In genomic region chr17:45131616-45132301, GRCh38 we compare ENCODE assay signal across 8 cellular contexts. TPM values are rescaled to one million over a fixed set of nuclear protein-coding genes. Genes with fewer than 3 reads are reported as not detected.
DNase-seq lines count a peak whose midpoint lies in the region; ATAC-seq and TF ChIP-seq lines count a peak whose summit lies in the region.

No MANE protein-coding gene starts in this region.

- H3K36me3 Mint-ChIP-seq in CD4-positive, alpha-beta T cell (ENCODE audit: low read depth) = peaks cover 6% of the 10 kb centered on the region
- H3K36me3 Mint-ChIP-seq in endodermal cell (ENCODE audit: low read depth) = no peaks in the 10 kb centered on the region

- peaks cover 21% of the 10 kb centered on the region for H3K4me1 Mint-ChIP-seq in CD4-positive, alpha-beta T cell (ENCODE audit: low read depth)
- peaks cover 23% of the 10 kb centered on the region for H3K4me1 Mint-ChIP-seq in endodermal cell

- peaks cover 39% of the 10 kb centered on the region for H3K4me1 ChIP-seq in HUES6 (ENCODE audit: control insufficient read depth, insufficient read depth, low read length)
- H3K4me1 ChIP-seq in endodermal cell (ENCODE audit: control insufficient read depth, insufficient read depth, low read length) = peaks cover 11% of the 10 kb centered on the region
- peaks cover 55% of the 10 kb centered on the region for H3K4me1 ChIP-seq in muscle layer of colon (ENCODE audit: insufficient read depth, low read length)
- H3K4me1 ChIP-seq in tibial nerve = peaks cover 0 to 69% (median 33%) of the 10 kb centered on the region in 4 donors

- H3K9me3 Mint-ChIP-seq in CD4-positive, alpha-beta T cell = no peaks in the 10 kb centered on the region
- no peaks in the 10 kb centered on the region for H3K9me3 Mint-ChIP-seq in endodermal cell

- intact Hi-C loops in CD4-positive, alpha-beta T cell (cut with DNase I, micrococcal nuclease) = loop anchor here in 1 of 2 experiments (1.0 to 5.0 kb wide), 3 partner anchors 80 to 357 kb away; partner anchors contain the start of gene DCAKD

- no peaks in the 10 kb centered on the region for H3K9me3 ChIP-seq in CD4-positive, alpha-beta T cell (ENCODE audit: control insufficient read depth, low read length)
- H3K9me3 ChIP-seq in HUES6 (ENCODE audit: control insufficient read depth, insufficient read depth, low read depth, low read length) (no peaks in the 10 kb centered on the region), endodermal cell (ENCODE audit: control insufficient read depth, low read length) (no peaks in the 10 kb centered on the region), muscle layer of colon (ENCODE audit: low read length) (no peaks in the 10 kb centered on the region), tibial nerve (no peaks in the 10 kb centered on the region)

- DNase-seq in CD4-positive, alpha-beta T cell = peak in 9 of 10 experiments; percentile 30 to 66 (median 40)
- peak; percentile 48 for DNase-seq in activated CD4-positive, alpha-beta T cell treated with anti-CD3 and anti-CD28 coated beads, Interleukin-2, amount 50 U/mL, for 1 hour
- DNase-seq in endodermal cell = peak; percentile 95
- DNase-seq in tibial nerve (ENCODE audit: low spot score in 2 of 2) = no peak
- no peak for DNase-seq in SIG-M5 (lab: John Stamatoyannopoulos, UW)

- WGBS in endodermal cell (ENCODE audit: insufficient coverage in 1 of 2, insufficient read length in 1 of 2), 2 experiments = 20 to 23% methylated on average over 16 to 43 of the region's 43 CpGs
- 2 to 4% methylated on average over 7 to 30 of the region's 43 CpGs for WGBS in tibial nerve, 2 donors

- H3K4me3 Mint-ChIP-seq in CD4-positive, alpha-beta T cell = peak overlapping the region; percentile 76
- H3K4me3 Mint-ChIP-seq in endodermal cell = peak overlapping the region; percentile 67

- peak; percentile 88 for TF ChIP-seq CTCF in CD4-positive, alpha-beta T cell (IDR thresholded peaks at IDR 0.05)
- peak; percentile 99 for TF ChIP-seq CTCF in endodermal cell (conservative IDR thresholded peaks at IDR 0.05)
- peak; percentile 83 to 98 (median 95) for TF ChIP-seq CTCF in tibial nerve (IDR thresholded peaks at IDR 0.05)

- peak overlapping the region; percentile 4 for H3K27ac Mint-ChIP-seq in CD4-positive, alpha-beta T cell
- H3K27ac Mint-ChIP-seq in endodermal cell = no peak overlapping the region

- H3K4me3 ChIP-seq in HUES6 (ENCODE audit: low read depth, low read length) (peak overlapping the region; percentile 87), endodermal cell (ENCODE audit: low read length) (peak overlapping the region; percentile 75), muscle layer of colon (ENCODE audit: low read depth in 1 of 2, low read length in 2 of 2) (peak overlapping the region; percentile 64 to 95), tibial nerve (peak overlapping the region; percentile 74 to 98 (median 85))

- H3K36me3 ChIP-seq in HUES6 (ENCODE audit: control insufficient read depth, insufficient read depth, low read length) (no peaks in the 10 kb centered on the region), endodermal cell (ENCODE audit: control insufficient read depth, insufficient read depth, low read length) (no peaks in the 10 kb centered on the region), muscle layer of colon (ENCODE audit: insufficient read depth, low read length) (no peaks in the 10 kb centered on the region), tibial nerve (no peaks in the 10 kb centered on the region)

- H3K27ac ChIP-seq in CD4-positive, alpha-beta T cell (ENCODE audit: low read depth, low read length) = no peak overlapping the region
- H3K27ac ChIP-seq in HUES6 (ENCODE audit: low read depth, low read length) = no peak overlapping the region
- no peak overlapping the region for H3K27ac ChIP-seq in endodermal cell (ENCODE audit: low read depth, low read length)
- peak overlapping the region; percentile 81 for H3K27ac ChIP-seq in muscle layer of colon (ENCODE audit: low read depth, low read length)
- peak overlapping the region; percentile 95 to 100 (median 99) for H3K27ac ChIP-seq in tibial nerve

- H3K27me3 ChIP-seq in CD4-positive, alpha-beta T cell (ENCODE audit: control insufficient read depth, insufficient read depth, low read length) = no peaks in the 10 kb centered on the region
- H3K27me3 ChIP-seq in HUES6 (ENCODE audit: control insufficient read depth, insufficient read depth, low read length) (no peaks in the 10 kb centered on the region), endodermal cell (ENCODE audit: control insufficient read depth, insufficient read depth, low read length, poor library complexity, severe bottlenecking) (no peaks in the 10 kb centered on the region), muscle layer of colon (ENCODE audit: control insufficient read depth in 1 of 2, insufficient read depth in 2 of 2, low read length in 2 of 2) (no peaks in the 10 kb centered on the region), tibial nerve (no peaks in the 10 kb centered on the region)

- no peak for TF ChIP-seq POLR2A in tibial nerve (IDR thresholded peaks at IDR 0.05)

- CTCF ChIA-PET in CD4-positive, alpha-beta T cell (lab: Charles Lee) = interaction anchor here (1.0 to 1.8 kb wide), 3 partner anchors 10 to 66 kb away, joined by 3 to 4 read pairs (median 4); no protein-coding TSS in a partner anchor

- POLR2A ChIA-PET in CD4-positive, alpha-beta T cell (lab: Charles Lee) = interaction anchor here (1.5 to 3.3 kb wide), 2 partner anchors 17 to 71 kb away, joined by 6 to 17 read pairs; partner anchors contain the start of genes HEXIM1 and NMT1

- H3K9ac ChIP-seq in HUES6 (ENCODE audit: low read length) (peak overlapping the region; percentile 40), endodermal cell (ENCODE audit: extremely low read depth, low read length, poor library complexity, severe bottlenecking) (peak overlapping the region; percentile 44), muscle layer of colon (ENCODE audit: low read length) (peak overlapping the region; percentile 62)

- TF ChIP-seq EP300 in tibial nerve (IDR thresholded peaks at IDR 0.05) = no peak

- no peaks in the 10 kb centered on the region for H3K27me3 Mint-ChIP-seq in CD4-positive, alpha-beta T cell
- no peaks in the 10 kb centered on the region for H3K27me3 Mint-ChIP-seq in endodermal cell (ENCODE audit: insufficient read depth)

- no peak for ATAC-seq in CD4-positive, alpha-beta T cell (ENCODE audit: poor library complexity)
- ATAC-seq in GM21786 (IDR thresholded peaks at IDR 0.05; ENCODE audit: unreplicated experiment) = no peak

RNA-seq across cellular contexts. Expression of gene PLCD3, which starts 0.6 kb away (rescaled TPM):
- total RNA-seq in CD4-positive, alpha-beta T cell = 1 to 10 TPM; 1.8 to 2.4 TPM
- 10 to 100 TPM; 34.8 to 42.9 TPM for total RNA-seq in endodermal cell
- 16.1 TPM for polyA plus RNA-seq in endodermal cell (2013, experiment 1 of 2)
- polyA plus RNA-seq in endodermal cell (2013, experiment 2 of 2) = 20.9 TPM
- total RNA-seq in tibial nerve = 100 to 1,000 TPM in 1 of 4 donors, 10 to 100 TPM in 3; 45.7 to 103 (median 69.3) TPM

RNA-seq across cellular contexts. Expression of gene ACBD4, which starts 3.7 kb away (rescaled TPM):
- 10 to 100 TPM; 24.8 to 26.3 TPM for total RNA-seq in CD4-positive, alpha-beta T cell
- total RNA-seq in endodermal cell (10 to 100 TPM; 17.4 to 19.5 TPM), tibial nerve (10 to 100 TPM; 25.9 to 41.9 (median 28.2) TPM)
- polyA plus RNA-seq in endodermal cell (2013, experiment 1 of 2) = 6.8 TPM
- 6.0 TPM for polyA plus RNA-seq in endodermal cell (2013, experiment 2 of 2)

RNA-seq across cellular contexts. Expression of gene HEXIM1, which starts 16.5 kb away (rescaled TPM):
- 10 to 100 TPM; 50.5 to 50.9 TPM for total RNA-seq in CD4-positive, alpha-beta T cell
- total RNA-seq in endodermal cell = 10 to 100 TPM; 37.0 to 39.2 TPM
- polyA plus RNA-seq in endodermal cell (2013, experiment 1 of 2) = 20.1 TPM
- 19.4 TPM for polyA plus RNA-seq in endodermal cell (2013, experiment 2 of 2)
- 10 to 100 TPM; 22.2 to 35.2 (median 29.7) TPM for total RNA-seq in tibial nerve

RNA-seq across cellular contexts. Expression of gene HEXIM2, which starts 29.9 kb away (rescaled TPM):
- 1 to 10 TPM; 1.3 to 1.5 TPM for total RNA-seq in CD4-positive, alpha-beta T cell
- 10 to 100 TPM; 12.9 to 13.1 TPM for total RNA-seq in endodermal cell
- 8.6 TPM for polyA plus RNA-seq in endodermal cell (2013, experiment 1 of 2)
- polyA plus RNA-seq in endodermal cell (2013, experiment 2 of 2) = 7.7 TPM
- total RNA-seq in tibial nerve = 10 to 100 TPM in 2 of 4 donors, 1 to 10 TPM in 2; 6.6 to 17.5 (median 11.7) TPM

Comparison
In these comparisons a context has a peak if more than half of its experiments do, and no peak if none do; other contexts are left out.
1. DNase-seq: peak in CD4-positive, alpha-beta T cell (9 of 10), activated CD4-positive, alpha-beta T cell treated with anti-CD3 and anti-CD28 coated beads, Interleukin-2, amount 50 U/mL, for 1 hour (single experiment) and endodermal cell (single experiment); none in tibial nerve (0 of 2) and SIG-M5 (single experiment).
2. H3K27ac ChIP-seq: peak in muscle layer of colon (single experiment) and tibial nerve (4 of 4); none in CD4-positive, alpha-beta T cell (single experiment), HUES6 (single experiment) and endodermal cell (single experiment).
3. RNA of gene PLCD3, which starts 0.6 kb away (total RNA-seq): 45.7 to 103 TPM in tibial nerve and 34.8 to 42.9 TPM in endodermal cell; 1.8 to 2.4 TPM in CD4-positive, alpha-beta T cell; every median in the first group is over 10 times any median in the second.
4. Peak in every context shown above with its lines, with median percentiles within 50 percentile points of each other: CTCF ChIP-seq, H3K4me3 ChIP-seq and H3K9ac ChIP-seq.